ENCODE assay signal across 8 cellular contexts in the genomic region with DNA sequence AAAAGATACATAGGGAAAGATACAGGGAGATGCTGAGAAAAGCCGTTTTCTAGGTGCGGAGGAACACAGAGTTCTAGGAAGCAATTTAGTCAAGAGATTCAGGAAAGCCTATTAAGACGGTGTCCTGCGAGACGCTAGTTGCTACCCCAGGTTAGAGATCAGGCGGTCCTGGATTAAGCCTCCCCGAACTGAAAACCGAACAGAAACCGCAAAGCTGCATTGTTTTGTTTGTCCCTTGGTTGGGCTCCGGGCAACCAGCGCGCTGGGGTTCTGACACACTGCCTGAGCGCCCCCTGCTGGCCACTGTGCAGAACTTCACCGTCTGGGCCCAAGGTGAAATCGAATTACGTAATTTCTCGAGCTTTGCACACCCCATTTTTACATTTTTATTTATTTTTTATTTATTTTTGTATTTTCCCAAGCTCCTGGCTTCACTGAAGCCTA. TPM values are rescaled to one million over a fixed set of nuclear protein-coding genes. Genes with fewer than 3 reads are reported as not detected.
DNase-seq lines count a peak whose midpoint lies in the region; ATAC-seq and TF ChIP-seq lines count a peak whose summit lies in the region.

No MANE protein-coding gene starts in this region.

- TF ChIP-seq CTCF in dorsolateral prefrontal cortex (IDR thresholded peaks at IDR 0.05 in 54 of 56, conservative IDR thresholded peaks at IDR 0.05 in 2 of 56; ENCODE audit: low read depth in 1 of 56, partially characterized antibody in 56 of 56): peak; percentile 93 to 100 (median 99)
- peak in 1 of 3 donors; percentile 90 for TF ChIP-seq CTCF in lower leg skin (IDR thresholded peaks at IDR 0.05)

- H3K4me3 ChIP-seq in dorsolateral prefrontal cortex (peak overlapping the region in 58 of 59 donors; percentile 28 to 79 (median 62)), lower leg skin (ENCODE audit: low read depth, poor library complexity, severe bottlenecking) (no peak overlapping the region)

- peak overlapping the region in 58 of 59 donors; percentile 68 to 99 (median 91) for H3K27ac ChIP-seq in dorsolateral prefrontal cortex

- peak; percentile 31 to 88 (median 70) for DNase-seq in C1 segment of cervical spinal cord (lab: John Stamatoyannopoulos, UW)
- peak; percentile 52 for DNase-seq in NCI-H748 treated with DMSO at 0.1 percent for 48 hours (lab: John Stamatoyannopoulos, UW)
- DNase-seq in activated CD4-positive, alpha-beta T cell treated with anti-CD3 and anti-CD28 coated beads, Interleukin-2, amount 50 U/mL, for 48 hours: peak; percentile 81 to 85
- DNase-seq in dorsolateral prefrontal cortex: peak; percentile 75 to 92 (median 84)
- peak; percentile 84 to 97 for DNase-seq in lower leg skin (ENCODE audit: low spot score in 2 of 2)
- DNase-seq in stimulated activated CD4-positive, alpha-beta T cell treated with anti-CD3 and anti-CD28 coated beads, Interleukin-4, amount 100 ng/mL, for 4 hours: peak; percentile 71 to 78

- WGBS in lower leg skin, 2 donors: 1% methylated on average over 17 of the region's 17 CpGs

- no peak for TF ChIP-seq POLR2A in lower leg skin (IDR thresholded peaks at IDR 0.05)

- intact Hi-C loops in dorsolateral prefrontal cortex (cut with DNase I) (loop anchor here (1.0 to 10.0 kb wide), 8 partner anchors 138 to 666 kb away; partner anchors contain the start of genes GSK3B (in 1 of the 2) and LRRC58 (in 1 of the 2)), lower leg skin (cut with DNase I; ENCODE audit: low total_unique reads) (loop anchor here (5.0 kb wide), 2 partner anchors 142 to 317 kb away; no protein-coding TSS in a partner anchor)

- peak; percentile 83 for ATAC-seq in GM19372 (IDR thresholded peaks at IDR 0.05; ENCODE audit: low read depth, unreplicated experiment)
- peak; percentile 95 for ATAC-seq in HG03520 (IDR thresholded peaks at IDR 0.05; ENCODE audit: unreplicated experiment)

- H3K27me3 ChIP-seq in dorsolateral prefrontal cortex: no peaks in the 10 kb centered on the region

RNA-seq across cellular contexts. Expression of gene NDUFB4, which starts 37.3 kb away (rescaled TPM):
- 100 to 1,000 TPM in 106 of 120 experiments, 10 to 100 TPM in 14; 75.5 to 170 (median 127) TPM for total RNA-seq in dorsolateral prefrontal cortex
- total RNA-seq in lower leg skin: 100 to 1,000 TPM; 114 to 235 (median 143) TPM
